ENCODE assay signal across 11 cellular contexts in genomic region chr16:56684256-56684925, GRCh38. TPM values are rescaled to one million over a fixed set of nuclear protein-coding genes. Genes with fewer than 3 reads are reported as not detected.
DNase-seq lines count a peak whose midpoint lies in the region; ATAC-seq and TF ChIP-seq lines count a peak whose summit lies in the region.
"Had no signal": no experiment of that assay in that cellular context is flagged by ENCODE, and none has a peak within 500 bp of the region (broad histone marks: within the 10 kb centered on the region; RNA-seq: fewer than 3 reads in every experiment).

No MANE protein-coding gene starts in this region.

- no peak for ATAC-seq in activated T-cell treated with anti-CD3 and anti-CD28 coated beads, Interleukin-2, amount 50 U/mL, for 72 hours (replicated peaks in 1 of 2)
- no peak for ATAC-seq in activated naive CD8-positive, alpha-beta T cell treated with anti-CD3 and anti-CD28 coated beads, Interleukin-2, amount 50 U/mL, for 24 hours
- peak; percentile 40 for ATAC-seq in left lobe of liver
- ATAC-seq in GM18520 (IDR thresholded peaks at IDR 0.05; ENCODE audit: unreplicated experiment), result no peak
- ATAC-seq in HG03521 (IDR thresholded peaks at IDR 0.05; ENCODE audit: unreplicated experiment), result no peak

- H3K36me3 Mint-ChIP-seq in activated T-cell treated with anti-CD3 and anti-CD28 coated beads, Interleukin-2, amount 50 U/mL, for 72 hours (ENCODE audit: insufficient read depth in 2 of 2), result peaks cover 4 to 6% of the 10 kb centered on the region in 2 donors
- peaks cover 5% of the 10 kb centered on the region for H3K36me3 Mint-ChIP-seq in activated naive CD8-positive, alpha-beta T cell treated with anti-CD3 and anti-CD28 coated beads, Interleukin-2, amount 50 U/mL, for 24 hours (ENCODE audit: low read depth)

- H3K4me1 Mint-ChIP-seq in activated T-cell treated with anti-CD3 and anti-CD28 coated beads, Interleukin-2, amount 50 U/mL, for 72 hours (ENCODE audit: low read depth), result peaks cover 38% of the 10 kb centered on the region
- peaks cover 27% of the 10 kb centered on the region for H3K4me1 Mint-ChIP-seq in activated naive CD8-positive, alpha-beta T cell treated with anti-CD3 and anti-CD28 coated beads, Interleukin-2, amount 50 U/mL, for 24 hours

- no peaks in the 10 kb centered on the region for H3K36me3 ChIP-seq in suprapubic skin

- H3K4me1 ChIP-seq in suprapubic skin, result peaks cover 44% of the 10 kb centered on the region

- no peak for TF ChIP-seq EP300 in suprapubic skin (IDR thresholded peaks at IDR 0.05)

- H3K27me3 Mint-ChIP-seq in activated T-cell treated with anti-CD3 and anti-CD28 coated beads, Interleukin-2, amount 50 U/mL, for 72 hours (ENCODE audit: low read depth), result no peaks in the 10 kb centered on the region
- H3K27me3 Mint-ChIP-seq in activated naive CD8-positive, alpha-beta T cell treated with anti-CD3 and anti-CD28 coated beads, Interleukin-2, amount 50 U/mL, for 24 hours, result no peaks in the 10 kb centered on the region

- peak overlapping the region; percentile 94 to 96 for H3K4me3 Mint-ChIP-seq in activated T-cell treated with anti-CD3 and anti-CD28 coated beads, Interleukin-2, amount 50 U/mL, for 72 hours
- peak overlapping the region; percentile 90 for H3K4me3 Mint-ChIP-seq in activated naive CD8-positive, alpha-beta T cell treated with anti-CD3 and anti-CD28 coated beads, Interleukin-2, amount 50 U/mL, for 24 hours

- 44% methylated on average over 4 of the region's 4 CpGs for WGBS in suprapubic skin

- TF ChIP-seq POLR2A in suprapubic skin (IDR thresholded peaks at IDR 0.05), result peak in 1 of 2 donors; percentile 4

- no peaks in the 10 kb centered on the region for H3K27me3 ChIP-seq in suprapubic skin

- no peak for DNase-seq in activated T-cell treated with anti-CD3 and anti-CD28 coated beads, Interleukin-2, amount 50 U/mL, for 72 hours
- no peak for DNase-seq in activated T-cell treated with anti-CD3 and anti-CD28 coated beads, Interleukin-2, amount 50 U/mL, for 1 hour
- no peak for DNase-seq in activated naive CD8-positive, alpha-beta T cell treated with anti-CD3 and anti-CD28 coated beads, Interleukin-2, amount 50 U/mL, for 24 hours
- DNase-seq in left lobe of liver (ENCODE audit: low spot score) (peak; percentile 82), suprapubic skin (ENCODE audit: low spot score in 2 of 2) (no peak), SIG-M5 (lab: John Stamatoyannopoulos, UW) (no peak)
- DNase-seq: activated CD4-positive, alpha-beta T cell treated with anti-CD3 and anti-CD28 coated beads, Interleukin-2, amount 50 U/mL, for 48 hours; EL; NCI-H1930 had no signal

- H3K9me3 Mint-ChIP-seq in activated T-cell treated with anti-CD3 and anti-CD28 coated beads, Interleukin-2, amount 50 U/mL, for 72 hours, result no peaks in the 10 kb centered on the region
- H3K9me3 Mint-ChIP-seq in activated naive CD8-positive, alpha-beta T cell treated with anti-CD3 and anti-CD28 coated beads, Interleukin-2, amount 50 U/mL, for 24 hours, result no peaks in the 10 kb centered on the region

- H3K4me3 ChIP-seq in suprapubic skin, result peak overlapping the region; percentile 69

- H3K9me3 ChIP-seq in suprapubic skin, result no peaks in the 10 kb centered on the region

- peak overlapping the region; percentile 92 for H3K27ac ChIP-seq in suprapubic skin

- H3K27ac Mint-ChIP-seq in activated T-cell treated with anti-CD3 and anti-CD28 coated beads, Interleukin-2, amount 50 U/mL, for 72 hours, result no peak overlapping the region
- H3K27ac Mint-ChIP-seq in activated naive CD8-positive, alpha-beta T cell treated with anti-CD3 and anti-CD28 coated beads, Interleukin-2, amount 50 U/mL, for 24 hours, result no peak overlapping the region

- no peak for TF ChIP-seq CTCF in suprapubic skin (IDR thresholded peaks at IDR 0.05)

RNA-seq across cellular contexts. Expression of gene MT1X, which starts 2.1 kb away (rescaled TPM):
- 10 to 100 TPM; 39.4 to 39.8 TPM for total RNA-seq in activated T-cell treated with anti-CD3 and anti-CD28 coated beads, Interleukin-2, amount 50 U/mL, for 72 hours
- total RNA-seq in left lobe of liver (2,271 TPM), suprapubic skin (1,000 to 10,000 TPM; 2,588 to 6,426 (median 4,304) TPM)

RNA-seq across cellular contexts. Expression of gene MT1H, which starts 14.8 kb away (rescaled TPM):
- 10 to 100 TPM in 1 of 2 donors, 1 to 10 TPM in 1; 9.6 to 37.5 TPM for total RNA-seq in activated T-cell treated with anti-CD3 and anti-CD28 coated beads, Interleukin-2, amount 50 U/mL, for 72 hours
- 949 TPM for total RNA-seq in left lobe of liver
- 10 to 100 TPM in 2 of 4 donors, 1 to 10 TPM in 2; 1.9 to 23.9 (median 11.9) TPM for total RNA-seq in suprapubic skin

RNA-seq across cellular contexts. Expression of gene MT1G, which starts 16.5 kb away (rescaled TPM):
- 10 to 100 TPM; 26.8 to 45.6 TPM for total RNA-seq in activated T-cell treated with anti-CD3 and anti-CD28 coated beads, Interleukin-2, amount 50 U/mL, for 72 hours
- total RNA-seq in left lobe of liver (5,960 TPM), suprapubic skin (100 to 1,000 TPM in 1 of 4 donors, 10 to 100 TPM in 3; 35.9 to 117 (median 62.7) TPM)

RNA-seq across cellular contexts. Expression of gene MT1F, which starts 26.6 kb away (rescaled TPM):
- 10 to 100 TPM; 39.1 to 48.4 TPM for total RNA-seq in activated T-cell treated with anti-CD3 and anti-CD28 coated beads, Interleukin-2, amount 50 U/mL, for 72 hours
- 763 TPM for total RNA-seq in left lobe of liver
- total RNA-seq in suprapubic skin, result 10 to 100 TPM in 3 of 4 donors, 1 to 10 TPM in 1; 5.6 to 16.6 (median 12.9) TPM

RNA-seq across cellular contexts. Expression of gene MT1B, which starts 32.7 kb away (rescaled TPM):
- total RNA-seq in activated T-cell treated with anti-CD3 and anti-CD28 coated beads, Interleukin-2, amount 50 U/mL, for 72 hours, result not detected
- total RNA-seq in left lobe of liver, result 2.7 TPM
- total RNA-seq in suprapubic skin, result not detected

Comparison
In these comparisons a context has a peak if more than half of its experiments do, and no peak if none do; other contexts are left out.
1. RNA of gene MT1X, which starts 2.1 kb away (total RNA-seq): 2,588 to 6,426 TPM in suprapubic skin and 2,271 TPM in left lobe of liver (single experiment); 39.4 to 39.8 TPM in activated T-cell treated with anti-CD3 and anti-CD28 coated beads, Interleukin-2, amount 50 U/mL, for 72 hours; every median in the first group is over 10 times any median in the second.
2. RNA of gene MT1H, which starts 14.8 kb away (total RNA-seq): 949 TPM in left lobe of liver (single experiment); 9.6 to 37.5 TPM in activated T-cell treated with anti-CD3 and anti-CD28 coated beads, Interleukin-2, amount 50 U/mL, for 72 hours and 1.9 to 23.9 TPM in suprapubic skin; every median in the first group is over 10 times any median in the second.
3. RNA of gene MT1G, which starts 16.5 kb away (total RNA-seq): 5,960 TPM in left lobe of liver (single experiment); 35.9 to 117 TPM in suprapubic skin and 26.8 to 45.6 TPM in activated T-cell treated with anti-CD3 and anti-CD28 coated beads, Interleukin-2, amount 50 U/mL, for 72 hours; every median in the first group is over 10 times any median in the second.